ENCODE assay signal across 8 cellular contexts in the genomic region with DNA sequence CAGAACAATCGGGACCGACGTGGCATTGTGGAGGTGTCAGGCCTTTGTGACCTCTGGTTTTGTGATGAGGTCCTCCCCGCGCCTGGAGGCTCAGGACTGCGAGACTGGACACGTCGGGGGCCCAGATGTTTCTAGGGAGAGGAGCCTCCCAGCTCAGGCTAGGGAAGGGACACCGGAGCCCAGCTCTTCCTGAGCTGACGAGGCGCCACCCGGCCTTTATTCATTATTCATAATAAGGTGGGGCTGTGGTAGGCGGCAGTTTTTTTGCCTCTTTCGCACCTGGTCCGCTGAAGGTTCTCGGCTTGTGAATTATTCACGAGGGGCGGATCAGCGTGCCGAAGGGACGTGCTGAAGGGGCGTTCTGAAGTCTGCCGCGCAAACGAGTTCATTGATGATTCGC. TPM values are rescaled to one million over a fixed set of nuclear protein-coding genes. Genes with fewer than 3 reads are reported as not detected.
DNase-seq lines count a peak whose midpoint lies in the region; ATAC-seq and TF ChIP-seq lines count a peak whose summit lies in the region.

No MANE protein-coding gene starts in this region.

- dilution Hi-C loops in IMR-90 (cut with HindIII; ENCODE audit: low sequenced_read_pairs, unreplicated experiment) = no loop called here

- peak overlapping the region; percentile 66 for H3K4me2 ChIP-seq in IMR-90 (ENCODE audit: low read depth, low read length)

- H3K27ac ChIP-seq in IMR-90 (ENCODE audit: insufficient read depth, low read length) = no peak overlapping the region; the same call in 1 of the 2 replicates
- H3K27ac ChIP-seq in breast epithelium = peak overlapping the region; percentile 22 to 36

- H3K27me3 ChIP-seq in BJ (ENCODE audit: control insufficient read depth, insufficient read depth, low read length) (no peaks in the 10 kb centered on the region), IMR-90 (ENCODE audit: control insufficient read depth, insufficient read depth, low read length) (no peaks in the 10 kb centered on the region; the same call in 1 of the 2 replicates), breast epithelium (peaks cover 0 to 22% of the 10 kb centered on the region in 2 donors)

- H3K36me3 Mint-ChIP-seq in T-helper 17 cell (ENCODE audit: low read depth) = peaks cover 2% of the 10 kb centered on the region
- H3K36me3 Mint-ChIP-seq in memory B cell = peaks cover 6% of the 10 kb centered on the region
- peaks cover 42% of the 10 kb centered on the region for H3K36me3 Mint-ChIP-seq in stimulated activated effector memory CD8-positive, alpha-beta T cell treated with anti-CD3 and anti-CD28 coated beads, Interleukin-12 subunit alpha, Interleukin-12 subunit beta, amount 100 ng/mL, for 72 hours

- peaks cover 7 to 30% of the 10 kb centered on the region in 2 experiments for H3K79me1 ChIP-seq in IMR-90 (ENCODE audit: low read depth in 1 of 2, low read length in 2 of 2)

- peak overlapping the region; percentile 74 for H3K23ac ChIP-seq in IMR-90 (ENCODE audit: low read depth, low read length)

- H3K4me3 ChIP-seq in BJ (ENCODE audit: low read depth, low read length) (peak overlapping the region; percentile 56), IMR-90 (ENCODE audit: insufficient read depth, low read depth, low read length) (peak overlapping the region; percentile 60), breast epithelium (peak overlapping the region; percentile 50 to 72 (median 57))

- H3K9me3 Mint-ChIP-seq in memory B cell = no peaks in the 10 kb centered on the region
- no peaks in the 10 kb centered on the region for H3K9me3 Mint-ChIP-seq in stimulated activated effector memory CD8-positive, alpha-beta T cell treated with anti-CD3 and anti-CD28 coated beads, Interleukin-12 subunit alpha, Interleukin-12 subunit beta, amount 100 ng/mL, for 72 hours

- peaks cover 22% of the 10 kb centered on the region for H4K20me1 ChIP-seq in IMR-90 (ENCODE audit: insufficient read depth, low read length)

- POLR2A ChIA-PET in BJ (lab: Charles Lee) = no interaction called here
- POLR2A ChIA-PET in IMR-90 (lab: Charles Lee; ENCODE audit: unreplicated experiment) = interaction anchor here (1.1 kb wide), 1 partner anchor 193 kb away, joined by 3 read pairs; no protein-coding TSS in a partner anchor

- H2AK5ac ChIP-seq in IMR-90 (ENCODE audit: low read depth, low read length) = no peak overlapping the region

- 0 out of 2 replicates have a peak overlapping the region, but pooled peaks have one; percentile 49 for H3K56ac ChIP-seq in IMR-90 (ENCODE audit: extremely low read depth, insufficient read depth, low read length)

- peak overlapping the region; percentile 62 for H3K14ac ChIP-seq in IMR-90 (replicated peaks; ENCODE audit: low read depth, low read length)

- peak overlapping the region; percentile 67 for H2AFZ ChIP-seq in IMR-90 (replicated peaks; ENCODE audit: low read length, poor library complexity)

- no peak overlapping the region for H3K18ac ChIP-seq in IMR-90 (ENCODE audit: low read depth, low read length)

- H3K9ac ChIP-seq in IMR-90 (ENCODE audit: low read depth, low read length) = peak overlapping the region; percentile 16

- H2BK15ac ChIP-seq in IMR-90 (ENCODE audit: low read depth, low read length) = no peak overlapping the region

- TF ChIP-seq CTCF in BJ (IDR thresholded peaks at IDR 0.05; ENCODE audit: insufficient read depth, low read depth, low read length) (no peak), IMR-90 (conservative IDR thresholded peaks at IDR 0.05; ENCODE audit: low read depth, low read length) (no peak), breast epithelium (IDR thresholded peaks at IDR 0.05) (no peak)

- H3K36me3 ChIP-seq in BJ (ENCODE audit: control insufficient read depth, insufficient read depth, low read length) (no peaks in the 10 kb centered on the region), IMR-90 (ENCODE audit: control insufficient read depth, insufficient read depth, low read length) (peaks cover 9% of the 10 kb centered on the region), breast epithelium (no peaks in the 10 kb centered on the region)

- BruUV-seq in IMR-90 (replicated peaks; lab: Mats Ljungman, UMichigan) = no TSS peak

- in situ Hi-C loops in IMR-90 (cut with MboI; ENCODE audit: low sequenced_read_pairs) = loop anchor here (10.0 kb wide), 2 partner anchors 193 to 333 kb away; no protein-coding TSS in a partner anchor

- CTCF ChIA-PET in BJ (lab: Yijun Ruan, JAX) (interaction anchor here (0.9 to 4.0 kb wide), 6 partner anchors 10 to 332 kb away, joined by 3 to 26 read pairs (median 3); no protein-coding TSS in a partner anchor), IMR-90 (lab: Yijun Ruan, JAX) (interaction anchor here (0.6 kb wide), 1 partner anchor 107 kb away, joined by 3 read pairs; no protein-coding TSS in a partner anchor)

- no peak for TF ChIP-seq RAD21 in IMR-90 (IDR thresholded peaks at IDR 0.05; ENCODE audit: low read length)

- H3K27me3 Mint-ChIP-seq in T-helper 17 cell (no peaks in the 10 kb centered on the region), memory B cell (no peaks in the 10 kb centered on the region)

- no peak for DNase-seq in BJ (ENCODE audit: low read depth)
- DNase-seq in IMR-90 = no peak
- peak in 2 of 3 donors; percentile 12 to 17 for DNase-seq in T-helper 17 cell
- DNase-seq in breast epithelium (ENCODE audit: low spot score in 2 of 2) = no peak
- peak; percentile 21 to 28 for DNase-seq in memory B cell (ENCODE audit: low spot score in 2 of 2)
- DNase-seq in stimulated activated effector memory CD8-positive, alpha-beta T cell treated with anti-CD3 and anti-CD28 coated beads, Interleukin-12 subunit alpha, Interleukin-12 subunit beta, amount 100 ng/mL, for 72 hours (ENCODE audit: low spot score in 2 of 2) = peak; percentile 14 to 65

- 42% methylated on average over 11 of the region's 26 CpGs; no CpG with 5 or more reads in 1 of the 2 experiments for whole genome bisulfite sequencing in IMR-90 (ENCODE audit: extremely low coverage in 2 of 2, insufficient read length in 1 of 2), 2 experiments

- no peak overlapping the region for H2BK20ac ChIP-seq in IMR-90 (ENCODE audit: low read depth, low read length)

- H2BK5ac ChIP-seq in IMR-90 (ENCODE audit: low read depth, low read length, poor library complexity, severe bottlenecking) = no peak overlapping the region

- H3K4me1 Mint-ChIP-seq in T-helper 17 cell (peaks cover 23% of the 10 kb centered on the region), memory B cell (peaks cover 22% of the 10 kb centered on the region)
- peaks cover 47% of the 10 kb centered on the region for H3K4me1 Mint-ChIP-seq in stimulated activated effector memory CD8-positive, alpha-beta T cell treated with anti-CD3 and anti-CD28 coated beads, Interleukin-12 subunit alpha, Interleukin-12 subunit beta, amount 100 ng/mL, for 72 hours

- no peaks in the 10 kb centered on the region for H3K9me3 ChIP-seq in IMR-90 (ENCODE audit: control insufficient read depth, insufficient read depth, low read length)
- no peaks in the 10 kb centered on the region for H3K9me3 ChIP-seq in T-helper 17 cell (ENCODE audit: control insufficient read depth, low read length, poor library complexity, severe bottlenecking)
- H3K9me3 ChIP-seq in breast epithelium = no peaks in the 10 kb centered on the region

- ATAC-seq in IMR-90 (ENCODE audit: low read depth) = no peak
- peak; percentile 5 for ATAC-seq in T-helper 17 cell
- ATAC-seq in memory B cell (ENCODE audit: low read depth) = peak; percentile 15
- ATAC-seq in stimulated activated effector memory CD8-positive, alpha-beta T cell treated with anti-CD3 and anti-CD28 coated beads, Interleukin-12 subunit alpha, Interleukin-12 subunit beta, amount 100 ng/mL, for 72 hours = peak; percentile 33
- no peak for ATAC-seq in HG02610 (IDR thresholded peaks at IDR 0.05; ENCODE audit: unreplicated experiment)
- ATAC-seq in HG03439 (IDR thresholded peaks at IDR 0.05; ENCODE audit: unreplicated experiment) = no peak

- intact Hi-C loops in IMR-90 (cut with micrococcal nuclease) (loop anchor here (5.0 kb wide), 2 partner anchors 291 to 451 kb away; partner anchors contain the start of gene ZNF41), breast epithelium (cut with DNase I; ENCODE audit: low total_unique reads) (no loop called here)

- peak overlapping the region in 1 of 2 experiments; percentile 4; a peak in 1 of 4 replicates for H4K8ac ChIP-seq in IMR-90 (ENCODE audit: low read depth in 2 of 2, low read length in 2 of 2)

- H3K4me1 ChIP-seq in IMR-90 (ENCODE audit: control insufficient read depth, insufficient read depth, low read length) (peaks cover 11% of the 10 kb centered on the region), breast epithelium (peaks cover 0 to 15% of the 10 kb centered on the region in 2 donors)

- peak overlapping the region; percentile 97 for H3K27ac Mint-ChIP-seq in T-helper 17 cell
- H3K27ac Mint-ChIP-seq in memory B cell = peak overlapping the region; percentile 93
- peak overlapping the region; percentile 99 for H3K27ac Mint-ChIP-seq in stimulated activated effector memory CD8-positive, alpha-beta T cell treated with anti-CD3 and anti-CD28 coated beads, Interleukin-12 subunit alpha, Interleukin-12 subunit beta, amount 100 ng/mL, for 72 hours

- peak overlapping the region; percentile 78 for H2AK9ac ChIP-seq in IMR-90 (replicated peaks; ENCODE audit: low read depth, low read length, poor library complexity)

- H2BK120ac ChIP-seq in IMR-90 (ENCODE audit: low read depth, low read length) = no peak overlapping the region

- H3K4ac ChIP-seq in IMR-90 (ENCODE audit: low read depth, low read length) = peak overlapping the region; percentile 32

- H3K4me3 Mint-ChIP-seq in T-helper 17 cell (peak overlapping the region; percentile 94), memory B cell (peak overlapping the region; percentile 93)
- H3K4me3 Mint-ChIP-seq in stimulated activated effector memory CD8-positive, alpha-beta T cell treated with anti-CD3 and anti-CD28 coated beads, Interleukin-12 subunit alpha, Interleukin-12 subunit beta, amount 100 ng/mL, for 72 hours = peak overlapping the region; percentile 97

- 0 out of 2 replicates have a peak overlapping the region, but pooled peaks have one; percentile 6 for H4K91ac ChIP-seq in IMR-90 (ENCODE audit: insufficient read depth, low read depth, low read length)

- H4K5ac ChIP-seq in IMR-90 (ENCODE audit: low read depth, low read length) = no peak overlapping the region

- no peaks in the 10 kb centered on the region; the same call in 1 of the 2 replicates for H3K9me1 ChIP-seq in IMR-90 (ENCODE audit: insufficient read depth, low read length)

- TF ChIP-seq POLR2A in IMR-90 (IDR thresholded peaks at IDR 0.05; ENCODE audit: low read depth, low read length) (no peak), breast epithelium (IDR thresholded peaks at IDR 0.05) (no peak)

RNA-seq across cellular contexts. Expression of gene UBA1, which starts 2.3 kb away (rescaled TPM):
- 185 and 296 TPM in 2 replicates for polyA plus RNA-seq in BJ (2011; rRNA removed)
- 187 and 262 TPM in 2 replicates for polyA minus RNA-seq in BJ (2011; rRNA and poly(A)+ RNA removed)
- total RNA-seq in IMR-90 (2012; rRNA removed) = 256 and 299 TPM in 2 replicates
- 343 and 366 TPM in 2 replicates for polyA plus RNA-seq in IMR-90 (2012; rRNA removed)
- 253 and 341 TPM in 2 replicates for polyA plus RNA-seq in IMR-90 (2012; cell fraction: cytosol; rRNA removed)
- polyA plus RNA-seq in IMR-90 (2012; cell fraction: nucleus; rRNA removed; ENCODE audit: low replicate concordance) = 285 and 480 TPM in 2 replicates
- total RNA-seq in T-helper 17 cell = 100 to 1,000 TPM; 109 to 112 TPM
- total RNA-seq in breast epithelium = 100 to 1,000 TPM; 109 to 149 (median 141) TPM

RNA-seq across cellular contexts. Expression of gene CDK16, which starts 27.1 kb away (rescaled TPM):
- 109 and 167 TPM in 2 replicates for polyA plus RNA-seq in BJ (2011; rRNA removed)
- polyA minus RNA-seq in BJ (2011; rRNA and poly(A)+ RNA removed) = 118 and 152 TPM in 2 replicates
- total RNA-seq in IMR-90 (2012; rRNA removed) = 69.4 and 85.3 TPM in 2 replicates
- polyA plus RNA-seq in IMR-90 (2012; rRNA removed) = 106 and 116 TPM in 2 replicates
- 72.0 and 131 TPM in 2 replicates for polyA plus RNA-seq in IMR-90 (2012; cell fraction: cytosol; rRNA removed)
- polyA plus RNA-seq in IMR-90 (2012; cell fraction: nucleus; rRNA removed; ENCODE audit: low replicate concordance) = 187 and 297 TPM in 2 replicates
- total RNA-seq in T-helper 17 cell = 100 to 1,000 TPM; 123 to 145 TPM
- 10 to 100 TPM; 65.9 to 80.2 (median 73.1) TPM for total RNA-seq in breast epithelium

RNA-seq across cellular contexts. Expression of gene USP11, which starts 41.5 kb away (rescaled TPM):
- 21.7 and 39.9 TPM in 2 replicates for polyA plus RNA-seq in BJ (2011; rRNA removed)
- polyA minus RNA-seq in BJ (2011; rRNA and poly(A)+ RNA removed) = 58.8 and 59.4 TPM in 2 replicates
- total RNA-seq in IMR-90 (2012; rRNA removed) = 50.5 and 59.7 TPM in 2 replicates
- polyA plus RNA-seq in IMR-90 (2012; rRNA removed) = 33.0 and 33.5 TPM in 2 replicates
- 18.8 and 25.3 TPM in 2 replicates for polyA plus RNA-seq in IMR-90 (2012; cell fraction: cytosol; rRNA removed)
- 110 and 113 TPM in 2 replicates for polyA plus RNA-seq in IMR-90 (2012; cell fraction: nucleus; rRNA removed; ENCODE audit: low replicate concordance)
- total RNA-seq in T-helper 17 cell = 10 to 100 TPM; 42.0 to 42.9 TPM
- 10 to 100 TPM; 21.3 to 42.0 (median 29.4) TPM for total RNA-seq in breast epithelium

RNA-seq across cellular contexts. Expression of gene RBM10, which starts 46.3 kb away (rescaled TPM):
- polyA plus RNA-seq in BJ (2011; rRNA removed) (16.9 and 30.9 TPM in 2 replicates), IMR-90 (2012; rRNA removed) (33.4 and 38.3 TPM in 2 replicates)
- polyA minus RNA-seq in BJ (2011; rRNA and poly(A)+ RNA removed) = 25.9 and 28.1 TPM in 2 replicates
- total RNA-seq in IMR-90 (2012; rRNA removed) (36.0 and 37.8 TPM in 2 replicates), T-helper 17 cell (10 to 100 TPM; 33.0 to 36.5 TPM), breast epithelium (10 to 100 TPM; 28.2 to 33.1 (median 31.0) TPM)
- polyA plus RNA-seq in IMR-90 (2012; cell fraction: cytosol; rRNA removed) = 26.7 and 40.1 TPM in 2 replicates
- 61.7 and 97.3 TPM in 2 replicates for polyA plus RNA-seq in IMR-90 (2012; cell fraction: nucleus; rRNA removed; ENCODE audit: low replicate concordance)

RNA-seq across cellular contexts. Expression of gene NDUFB11, which starts 46.8 kb away (rescaled TPM):
- polyA plus RNA-seq in BJ (2011; rRNA removed) (46.8 and 57.1 TPM in 2 replicates), IMR-90 (2012; rRNA removed) (58.3 and 67.7 TPM in 2 replicates)
- 39.9 and 83.6 TPM in 2 replicates for polyA minus RNA-seq in BJ (2011; rRNA and poly(A)+ RNA removed)
- total RNA-seq in IMR-90 (2012; rRNA removed) (17.0 and 24.4 TPM in 2 replicates), T-helper 17 cell (10 to 100 TPM; 55.4 to 55.6 TPM), breast epithelium (10 to 100 TPM; 49.3 to 61.0 (median 54.4) TPM)
- polyA plus RNA-seq in IMR-90 (2012; cell fraction: cytosol; rRNA removed) = 115 and 212 TPM in 2 replicates
- 20.4 and 29.9 TPM in 2 replicates for polyA plus RNA-seq in IMR-90 (2012; cell fraction: nucleus; rRNA removed; ENCODE audit: low replicate concordance)

Comparison
In these comparisons a context has a peak if more than half of its experiments do, and no peak if none do; other contexts are left out.
1. DNase-seq: peak in T-helper 17 cell (2 of 3), memory B cell (2 of 2) and stimulated activated effector memory CD8-positive, alpha-beta T cell treated with anti-CD3 and anti-CD28 coated beads, Interleukin-12 subunit alpha, Interleukin-12 subunit beta, amount 100 ng/mL, for 72 hours (2 of 2); none in BJ (single experiment), IMR-90 (single experiment) and breast epithelium (0 of 2).
2. ATAC-seq: peak in T-helper 17 cell (single experiment), memory B cell (single experiment) and stimulated activated effector memory CD8-positive, alpha-beta T cell treated with anti-CD3 and anti-CD28 coated beads, Interleukin-12 subunit alpha, Interleukin-12 subunit beta, amount 100 ng/mL, for 72 hours (single experiment); none in IMR-90 (single experiment), HG02610 (single experiment) and HG03439 (single experiment).
3. Peak in every context shown above with its lines, with median percentiles within 50 percentile points of each other: H3K4me3 ChIP-seq, H3K27ac Mint-ChIP-seq and H3K4me3 Mint-ChIP-seq.